Comparison of ENCODE assay signal across 2 cellular contexts in the genomic region with DNA sequence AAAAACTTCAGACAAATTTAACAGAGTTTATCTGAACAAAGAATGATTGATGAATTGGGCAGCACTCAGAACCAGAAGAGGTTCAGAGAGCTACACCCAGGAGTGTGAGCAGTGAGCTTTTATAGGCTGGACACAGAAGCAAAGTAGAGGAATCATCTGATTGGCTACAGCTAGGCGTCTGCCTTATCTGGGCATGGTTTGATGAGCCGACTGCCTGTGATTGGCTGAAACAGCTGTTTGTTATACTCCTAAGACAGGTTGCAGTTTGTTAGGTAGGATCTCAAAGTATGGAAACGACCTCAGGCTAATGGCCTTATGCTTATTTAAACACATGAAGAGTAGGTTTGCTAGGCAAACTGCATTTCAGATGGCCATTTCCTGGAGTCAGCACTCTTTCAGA.
TF ChIP-seq lines count a peak whose summit lies in the region.

No MANE protein-coding gene starts in this region.

TF ChIP-seq in IMR-90, 13 proteins besides CTCF, POLR2A, EP300 and RAD21 (continued from another document):
- TF ChIP-seq USF2 (IDR thresholded peaks at IDR 0.05; ENCODE audit: low read depth, low read length): no peak
- no peak for TF ChIP-seq BHLHE40 (IDR thresholded peaks at IDR 0.05; ENCODE audit: low read depth, low read length)
- no peak for TF ChIP-seq FOS (IDR thresholded peaks at IDR 0.05; ENCODE audit: low read depth, low read length)
- no peak for TF ChIP-seq CEBPB (IDR thresholded peaks at IDR 0.05; ENCODE audit: low read depth, low read length)
- no peak for TF ChIP-seq MAZ (IDR thresholded peaks at IDR 0.05; ENCODE audit: borderline replicate concordance, low read depth, low read length)
- no peak for TF ChIP-seq SMC3 (IDR thresholded peaks at IDR 0.05; ENCODE audit: low read depth, low read length)
- TF ChIP-seq MXI1 (IDR thresholded peaks at IDR 0.05; ENCODE audit: borderline replicate concordance, low read depth, low read length): no peak
- TF ChIP-seq ELK1 (IDR thresholded peaks at IDR 0.05; ENCODE audit: borderline replicate concordance, low read depth, low read length): no peak
- no peak for TF ChIP-seq RFX5 (IDR thresholded peaks at IDR 0.05; ENCODE audit: low read depth, low read length)
- no peak for TF ChIP-seq CHD1 (IDR thresholded peaks at IDR 0.05; ENCODE audit: low read depth, low read length)
- TF ChIP-seq RCOR1 (IDR thresholded peaks at IDR 0.05; ENCODE audit: insufficient replicate concordance, low read length): no peak
- no peak for TF ChIP-seq MAFK (IDR thresholded peaks at IDR 0.05; ENCODE audit: low read depth, low read length)
TF ChIP-seq in IMR-90: peak in this region for 0.

TF ChIP-seq in WTC11, 78 proteins besides CTCF, POLR2A, EP300 and RAD21 (continued from another document):
- TF ChIP-seq, protein P1, sequence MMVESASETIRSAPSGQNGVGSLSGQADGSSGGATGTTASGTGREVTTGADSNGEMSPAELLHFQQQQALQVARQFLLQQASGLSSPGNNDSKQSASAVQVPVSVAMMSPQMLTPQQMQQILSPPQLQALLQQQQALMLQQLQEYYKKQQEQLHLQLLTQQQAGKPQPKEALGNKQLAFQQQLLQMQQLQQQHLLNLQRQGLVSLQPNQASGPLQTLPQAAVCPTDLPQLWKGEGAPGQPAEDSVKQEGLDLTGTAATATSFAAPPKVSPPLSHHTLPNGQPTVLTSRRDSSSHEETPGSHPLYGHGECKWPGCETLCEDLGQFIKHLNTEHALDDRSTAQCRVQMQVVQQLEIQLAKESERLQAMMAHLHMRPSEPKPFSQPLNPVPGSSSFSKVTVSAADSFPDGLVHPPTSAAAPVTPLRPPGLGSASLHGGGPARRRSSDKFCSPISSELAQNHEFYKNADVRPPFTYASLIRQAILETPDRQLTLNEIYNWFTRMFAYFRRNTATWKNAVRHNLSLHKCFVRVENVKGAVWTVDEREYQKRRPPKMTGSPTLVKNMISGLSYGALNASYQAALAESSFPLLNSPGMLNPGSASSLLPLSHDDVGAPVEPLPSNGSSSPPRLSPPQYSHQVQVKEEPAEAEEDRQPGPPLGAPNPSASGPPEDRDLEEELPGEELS (CRISPR knock-in tag; IDR thresholded peaks at IDR 0.05): no peak
